Comparison of ENCODE assay signal across 29 cellular contexts in the genomic region with DNA sequence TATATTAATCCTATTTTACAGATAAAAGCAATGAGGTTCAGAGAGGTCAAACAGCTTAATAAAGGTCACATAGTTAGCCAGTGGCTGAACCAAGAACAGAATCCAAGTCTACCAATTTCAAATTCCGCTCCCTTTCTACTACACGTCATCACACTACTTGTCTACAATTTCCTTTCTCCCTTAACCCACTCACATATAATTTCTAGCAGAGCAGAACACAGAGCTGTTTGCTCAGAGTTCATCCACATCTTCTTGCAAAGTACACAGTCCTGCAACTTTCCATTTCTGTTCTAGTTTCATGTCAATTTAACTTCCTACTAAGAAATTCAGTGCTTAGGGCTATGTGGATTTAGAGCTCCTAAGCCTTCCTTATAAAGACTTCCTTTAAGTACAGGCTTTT.
"Had no signal": no experiment of that assay in that cellular context is flagged by ENCODE, and none has a peak within 500 bp of the region (broad histone marks: within the 10 kb centered on the region; RNA-seq: fewer than 3 reads in every experiment).

No MANE protein-coding gene starts in this region.

- DNase-seq: colonic mucosa; dermis blood vessel endothelial cell; effector memory CD4-positive, alpha-beta T cell; hypothalamus; immature natural killer cell; islet precursor cell; kidney glomerular epithelial cell; left colon; left ventricle myocardium superior; mesenchymal stem cell; mucosa of descending colon; naive B cell; sigmoid colon; stimulated activated CD4-positive, alpha-beta T cell treated with anti-CD3 and anti-CD28 coated beads, Interleukin-2, amount 100 ng/mL, for 24 hours; stimulated activated CD4-positive, alpha-beta T cell treated with anti-CD3 and anti-CD28 coated beads, Interleukin-4, amount 100 ng/mL, for 4 hours; stimulated activated naive CD8-positive, alpha-beta T cell treated with anti-CD3 and anti-CD28 coated beads, Interleukin-15, Interleukin-2, amounts not matched to agents 100 U/mL and 50 U/mL, for 24 hours; substantia nigra; upper lobe of left lung had no signal

- H3K27ac Mint-ChIP-seq: immature natural killer cell; mesothelial cell of epicardium; naive B cell; natural killer cell treated with Interleukin-12 subunit alpha and Interleukin-12 subunit beta and Interleukin-15 and Interleukin-18, amount 100 ng/mL, for 72 hours; progenitor cell of endocrine pancreas; stimulated activated memory B cell treated with anti-CD40 and anti-IgM and Interleukin-4, amounts not matched to agents 10 μg/mL and 1 μg/mL and 100 μg/mL, for 72 hours had no signal

- H3K9me3 ChIP-seq: colonic mucosa, esophagus muscularis mucosa, mucosa of descending colon, right atrium auricular region, sigmoid colon, thoracic aorta, tibial nerve, upper lobe of left lung had no signal

- H3K4me3 Mint-ChIP-seq: immature natural killer cell; mesothelial cell of epicardium; naive B cell; natural killer cell treated with Interleukin-12 subunit alpha and Interleukin-12 subunit beta and Interleukin-15 and Interleukin-18, amount 100 ng/mL, for 72 hours; neural crest cell; stimulated activated memory B cell treated with anti-CD40 and anti-IgM and Interleukin-4, amounts not matched to agents 10 μg/mL and 1 μg/mL and 100 μg/mL, for 72 hours had no signal

- H3K4me3 ChIP-seq: colonic mucosa, esophagus muscularis mucosa, lung, mucosa of descending colon, right atrium auricular region, sigmoid colon, thoracic aorta, tibial nerve, upper lobe of left lung had no signal

- H3K27me3 ChIP-seq: colonic mucosa, esophagus muscularis mucosa, right atrium auricular region, sigmoid colon, tibial nerve, upper lobe of left lung had no signal

- H3K4me1 Mint-ChIP-seq: mesothelial cell of epicardium; stimulated activated memory B cell treated with anti-CD40 and anti-IgM and Interleukin-4, amounts not matched to agents 10 μg/mL and 1 μg/mL and 100 μg/mL, for 72 hours had no signal

- H3K9me3 Mint-ChIP-seq: immature natural killer cell; mesothelial cell of epicardium; naive B cell; natural killer cell treated with Interleukin-12 subunit alpha and Interleukin-12 subunit beta and Interleukin-15 and Interleukin-18, amount 100 ng/mL, for 72 hours; neural crest cell; stimulated activated memory B cell treated with anti-CD40 and anti-IgM and Interleukin-4, amounts not matched to agents 10 μg/mL and 1 μg/mL and 100 μg/mL, for 72 hours had no signal

- H3K36me3 ChIP-seq: colonic mucosa, esophagus muscularis mucosa, right atrium auricular region, sigmoid colon, thoracic aorta, upper lobe of left lung had no signal

- H3K27ac ChIP-seq: colonic mucosa, esophagus muscularis mucosa, parathyroid adenoma, sigmoid colon, thoracic aorta, upper lobe of left lung had no signal

- H3K4me1 ChIP-seq: colonic mucosa, parathyroid adenoma, sigmoid colon, upper lobe of left lung had no signal

- H3K36me3 Mint-ChIP-seq: immature natural killer cell; mesothelial cell of epicardium; natural killer cell treated with Interleukin-12 subunit alpha and Interleukin-12 subunit beta and Interleukin-15 and Interleukin-18, amount 100 ng/mL, for 72 hours had no signal

- H3K27me3 Mint-ChIP-seq: naive B cell; natural killer cell treated with Interleukin-12 subunit alpha and Interleukin-12 subunit beta and Interleukin-15 and Interleukin-18, amount 100 ng/mL, for 72 hours; progenitor cell of endocrine pancreas; stimulated activated memory B cell treated with anti-CD40 and anti-IgM and Interleukin-4, amounts not matched to agents 10 μg/mL and 1 μg/mL and 100 μg/mL, for 72 hours had no signal
